Comparison of ENCODE assay signal across 16 cellular contexts in genomic region chr13:60538566-60538965, GRCh38.
"Had no signal": no experiment of that assay in that cellular context is flagged by ENCODE, and none has a peak within 500 bp of the region (broad histone marks: within the 10 kb centered on the region; RNA-seq: fewer than 3 reads in every experiment).

No MANE protein-coding gene starts in this region.

- H3K27me3 Mint-ChIP-seq: memory B cell; naive B cell; stimulated activated naive B cell treated with anti-CD40 and anti-IgM and Interleukin-4, amounts not matched to agents 10 μg/mL and 1 μg/mL and 100 μg/mL, for 72 hours; stimulated activated naive CD8-positive, alpha-beta T cell treated with anti-CD3 and anti-CD28 coated beads, Interleukin-15, amount 100 ng/mL, for 72 hours had no signal

- DNase-seq: cortex of kidney; dorsolateral prefrontal cortex; effector CD8-positive, alpha-beta T cell; heart right ventricle; left ventricle myocardium inferior; lower lobe of right lung; naive B cell; psoas muscle; stimulated activated CD4-positive, alpha-beta T cell treated with anti-CD3 and anti-CD28 coated beads, Interleukin-2, amount 100 ng/mL, for 24 hours; stimulated activated CD4-positive, alpha-beta T cell treated with anti-CD3 and anti-CD28 coated beads, Interleukin-4, amount 100 ng/mL, for 4 hours; stimulated activated naive B cell treated with anti-CD40 and anti-IgM and Interleukin-4, amounts not matched to agents 10 μg/mL and 1 μg/mL and 100 μg/mL, for 72 hours; stimulated activated naive CD8-positive, alpha-beta T cell treated with anti-CD3 and anti-CD28 coated beads, Interleukin-15, amount 100 ng/mL, for 72 hours; transverse colon had no signal

- H3K27me3 ChIP-seq: dorsolateral prefrontal cortex, heart right ventricle, transverse colon had no signal

- H3K4me1 ChIP-seq: heart right ventricle, left ventricle myocardium inferior, lower lobe of right lung, psoas muscle, transverse colon had no signal

- H3K36me3 ChIP-seq: thoracic aorta had no signal

- H3K9me3 Mint-ChIP-seq: memory B cell; naive B cell; nephron; stimulated activated naive B cell treated with anti-CD40 and anti-IgM and Interleukin-4, amounts not matched to agents 10 μg/mL and 1 μg/mL and 100 μg/mL, for 72 hours; stimulated activated naive CD8-positive, alpha-beta T cell treated with anti-CD3 and anti-CD28 coated beads, Interleukin-15, amount 100 ng/mL, for 72 hours had no signal

- H3K27ac Mint-ChIP-seq: memory B cell; naive B cell; nephron; stimulated activated naive B cell treated with anti-CD40 and anti-IgM and Interleukin-4, amounts not matched to agents 10 μg/mL and 1 μg/mL and 100 μg/mL, for 72 hours; stimulated activated naive CD8-positive, alpha-beta T cell treated with anti-CD3 and anti-CD28 coated beads, Interleukin-15, amount 100 ng/mL, for 72 hours had no signal

- H3K9me3 ChIP-seq: heart right ventricle, left ventricle myocardium inferior, lower lobe of right lung, psoas muscle, thoracic aorta, transverse colon had no signal

- H3K27ac ChIP-seq: dorsolateral prefrontal cortex, heart right ventricle, left ventricle myocardium inferior, lower lobe of right lung, psoas muscle, thoracic aorta, transverse colon had no signal

- H3K4me3 ChIP-seq: dorsolateral prefrontal cortex, heart right ventricle, left ventricle myocardium inferior, lower lobe of right lung, psoas muscle, thoracic aorta, transverse colon had no signal

- H3K4me3 Mint-ChIP-seq: memory B cell; naive B cell; nephron; stimulated activated naive B cell treated with anti-CD40 and anti-IgM and Interleukin-4, amounts not matched to agents 10 μg/mL and 1 μg/mL and 100 μg/mL, for 72 hours; stimulated activated naive CD8-positive, alpha-beta T cell treated with anti-CD3 and anti-CD28 coated beads, Interleukin-15, amount 100 ng/mL, for 72 hours had no signal

- H3K4me1 Mint-ChIP-seq: memory B cell; naive B cell; nephron; stimulated activated naive B cell treated with anti-CD40 and anti-IgM and Interleukin-4, amounts not matched to agents 10 μg/mL and 1 μg/mL and 100 μg/mL, for 72 hours; stimulated activated naive CD8-positive, alpha-beta T cell treated with anti-CD3 and anti-CD28 coated beads, Interleukin-15, amount 100 ng/mL, for 72 hours had no signal
